ENCODE assay signal across 8 cellular contexts in genomic region chr16:84044108-84044488, GRCh38. TPM values are rescaled to one million over a fixed set of nuclear protein-coding genes. Genes with fewer than 3 reads are reported as not detected.
DNase-seq lines count a peak whose midpoint lies in the region; ATAC-seq, FAIRE-seq and TF ChIP-seq lines count a peak whose summit lies in the region.

No MANE protein-coding gene starts in this region.

- H4K20me1 ChIP-seq in HepG2 (ENCODE audit: insufficient read depth, low read length): no peaks in the 10 kb centered on the region; the same call in 1 of the 2 replicates

- TF ChIP-seq EP300 in HepG2 (IDR thresholded peaks at IDR 0.05; ENCODE audit: low read depth in 2 of 2, low read length in 2 of 2) (no peak), HepG2 (CRISPR knock-in tag; IDR thresholded peaks at IDR 0.05; ENCODE audit: borderline replicate concordance) (no peak)

- no peaks in the 10 kb centered on the region for H3K79me2 ChIP-seq in HepG2 (ENCODE audit: insufficient read depth, low read length)

- peaks cover 2% of the 10 kb centered on the region for H3K27me3 Mint-ChIP-seq in Caco-2 (ENCODE audit: insufficient read depth, unreplicated experiment)
- peaks cover 22% of the 10 kb centered on the region for H3K27me3 Mint-ChIP-seq in activated CD4-positive, alpha-beta T cell treated with anti-CD3 and anti-CD28 coated beads, Interleukin-2, amount 10 ng/mL, durations not matched to agents 24 days and 14 days

- CTCF ChIA-PET in Caco-2 (lab: Charles Lee): interaction anchor here (0.5 to 2.8 kb wide), 7 partner anchors 11 to 90 kb away, joined by 3 to 37 read pairs (median 4); partner anchors contain the start of gene OSGIN1
- CTCF ChIA-PET in HepG2 (lab: Yijun Ruan, JAX; ENCODE audit: low intra/inter-chr PET ratio, low total read pairs): interaction anchor here (1.1 to 1.9 kb wide), 5 partner anchors 19 to 117 kb away, joined by 4 to 25 read pairs (median 7); partner anchors contain the start of gene NECAB2

- peak; percentile 43 to 65 for TF ChIP-seq CTCF in Caco-2 (IDR thresholded peaks at IDR 0.05; ENCODE audit: insufficient read depth in 1 of 2, low read depth in 1 of 2, low read length in 1 of 2, severe bottlenecking in 1 of 2, unreplicated experiment in 1 of 2)
- TF ChIP-seq CTCF in HepG2 (CRISPR knock-in tag; IDR thresholded peaks at IDR 0.05): peak; percentile 80

- in situ Hi-C loops in HepG2 (cut with HindIII; ENCODE audit: extremely low pct_ligation_motif_present, low pct_unique_long_range_greater_than_20kb): loop anchor here (5.0 to 10.0 kb wide), 3 partner anchors 87 to 219 kb away; no protein-coding TSS in a partner anchor

- 5% methylated on average over 5 of the region's 5 CpGs for WGBS in HepG2 (ENCODE audit: low lambda C conversion rate)

- peak; percentile 61 for TF ChIP-seq RAD21 in HepG2 (CRISPR knock-in tag; IDR thresholded peaks at IDR 0.05)

- intact Hi-C loops in Caco-2 (cut with micrococcal nuclease; ENCODE audit: unreplicated experiment) (loop anchor here (1.0 kb wide), 3 partner anchors 76 to 118 kb away; partner anchors contain the start of gene NECAB2), HepG2 (cut with micrococcal nuclease; ENCODE audit: unreplicated experiment) (loop anchor here (1.0 to 5.0 kb wide), 4 partner anchors 52 to 118 kb away; no protein-coding TSS in a partner anchor)
- intact Hi-C loops in activated CD4-positive, alpha-beta T cell treated with anti-CD3 and anti-CD28 coated beads, Interleukin-2, amount 10 ng/mL, durations not matched to agents 24 days and 14 days (cut with micrococcal nuclease): no loop called here

- H3K27me3 ChIP-seq in Caco-2 (replicated peaks; ENCODE audit: control insufficient read depth, insufficient read depth, low read length) (no peaks in the 10 kb centered on the region), adipocyte (replicated peaks; ENCODE audit: control insufficient read depth, insufficient read depth, low read length) (peaks cover 33% of the 10 kb centered on the region), HepG2 (ENCODE audit: control insufficient read depth in 1 of 2, insufficient read depth in 2 of 2, low read length in 2 of 2) (peaks cover 2 to 38% of the 10 kb centered on the region in 2 experiments; a peak in 3 of 5 replicates)

- H3K27ac ChIP-seq in HepG2 (ENCODE audit: extremely low read length, insufficient read depth, low read length): no peak overlapping the region

- ATAC-seq in HepG2: peak; percentile 72
- no peak for ATAC-seq in HG02642 (IDR thresholded peaks at IDR 0.05; ENCODE audit: poor library complexity, unreplicated experiment)
- no peak for ATAC-seq in GM21576 (IDR thresholded peaks at IDR 0.05; ENCODE audit: unreplicated experiment)

- H3K36me3 ChIP-seq in Caco-2 (ENCODE audit: control insufficient read depth, insufficient read depth, low read length) (peaks cover 1% of the 10 kb centered on the region; the same call in 1 of the 2 replicates), adipocyte (ENCODE audit: control insufficient read depth, insufficient read depth, low read length, severe bottlenecking) (peaks cover 3% of the 10 kb centered on the region), HepG2 (replicated peaks in 1 of 2; ENCODE audit: control insufficient read depth in 1 of 2, insufficient read depth in 2 of 2, low read length in 2 of 2) (no peaks in the 10 kb centered on the region)

- H3K4me1 ChIP-seq in Caco-2: peaks cover 30% of the 10 kb centered on the region
- H3K4me1 ChIP-seq in adipocyte (ENCODE audit: control insufficient read depth, insufficient read depth, low read length): no peaks in the 10 kb centered on the region
- H3K4me1 ChIP-seq in HepG2 (ENCODE audit: insufficient read depth, low read length): peaks cover 37% of the 10 kb centered on the region

- H2AFZ ChIP-seq in HepG2 (ENCODE audit: low read length): no peak overlapping the region

- BruUV-seq in Caco-2 (replicated peaks; lab: Mats Ljungman, UMichigan) (no TSS peak), HepG2 (replicated peaks; lab: Mats Ljungman, UMichigan) (no TSS peak)

- no peak overlapping the region for H3K27ac Mint-ChIP-seq in Caco-2 (ENCODE audit: unreplicated experiment)
- no peak overlapping the region for H3K27ac Mint-ChIP-seq in activated CD4-positive, alpha-beta T cell treated with anti-CD3 and anti-CD28 coated beads, Interleukin-2, amount 10 ng/mL, durations not matched to agents 24 days and 14 days

- H3K4me2 ChIP-seq in HepG2 (ENCODE audit: low read depth, low read length): peak overlapping the region; percentile 63

- H3K36me3 Mint-ChIP-seq in Caco-2 (ENCODE audit: insufficient read depth, unreplicated experiment): peaks cover 6% of the 10 kb centered on the region
- H3K36me3 Mint-ChIP-seq in activated CD4-positive, alpha-beta T cell treated with anti-CD3 and anti-CD28 coated beads, Interleukin-2, amount 10 ng/mL, durations not matched to agents 24 days and 14 days (ENCODE audit: low read depth): no peaks in the 10 kb centered on the region

- peak overlapping the region; percentile 71 for H3K4me3 Mint-ChIP-seq in Caco-2 (ENCODE audit: unreplicated experiment)
- H3K4me3 Mint-ChIP-seq in activated CD4-positive, alpha-beta T cell treated with anti-CD3 and anti-CD28 coated beads, Interleukin-2, amount 10 ng/mL, durations not matched to agents 24 days and 14 days: no peak overlapping the region

- H3K4me1 Mint-ChIP-seq in Caco-2 (ENCODE audit: low read depth, unreplicated experiment): peaks cover 17% of the 10 kb centered on the region
- H3K4me1 Mint-ChIP-seq in activated CD4-positive, alpha-beta T cell treated with anti-CD3 and anti-CD28 coated beads, Interleukin-2, amount 10 ng/mL, durations not matched to agents 24 days and 14 days: no peaks in the 10 kb centered on the region

- no peak overlapping the region for H3K4me3 ChIP-seq in Caco-2 (ENCODE audit: low read depth, low read length)
- H3K4me3 ChIP-seq in adipocyte (ENCODE audit: low read length): no peak overlapping the region
- H3K4me3 ChIP-seq in HepG2 (replicated peaks in 1 of 3; ENCODE audit: insufficient read depth in 1 of 3, low read depth in 2 of 3, low read length in 3 of 3): no peak overlapping the region

- no peaks in the 10 kb centered on the region for H3K9me3 ChIP-seq in Caco-2
- no peaks in the 10 kb centered on the region for H3K9me3 ChIP-seq in adipocyte (ENCODE audit: control insufficient read depth, low read length)
- no peaks in the 10 kb centered on the region for H3K9me3 ChIP-seq in HepG2 (ENCODE audit: low read length)

- POLR2A ChIA-PET in Caco-2 (lab: Charles Lee) (interaction anchor here (0.6 kb wide), 1 partner anchor 16 kb away, joined by 5 read pairs; no protein-coding TSS in a partner anchor), HepG2 (lab: Yijun Ruan, JAX) (interaction anchor here (0.6 to 2.9 kb wide), 5 partner anchors 30 to 90 kb away, joined by 3 to 13 read pairs (median 3); partner anchors contain the start of gene OSGIN1)

- FAIRE-seq in HepG2 (lab: Jason Lieb, UNC): peak; percentile 83

- H3K9me3 Mint-ChIP-seq in Caco-2 (ENCODE audit: unreplicated experiment): no peaks in the 10 kb centered on the region
- H3K9me3 Mint-ChIP-seq in activated CD4-positive, alpha-beta T cell treated with anti-CD3 and anti-CD28 coated beads, Interleukin-2, amount 10 ng/mL, durations not matched to agents 24 days and 14 days: no peaks in the 10 kb centered on the region

- H3K9ac ChIP-seq in adipocyte (ENCODE audit: low read length) (no peak overlapping the region), HepG2 (ENCODE audit: insufficient read depth, low read depth, low read length) (no peak overlapping the region)

- peak; percentile 65 to 69 for DNase-seq in Caco-2
- peak; percentile 41 for DNase-seq in HT1080 (ENCODE audit: low read depth)
- peak; percentile 22 for DNase-seq in adipocyte (ENCODE audit: low read depth)
- DNase-seq in HepG2 (ENCODE audit: low spot score): peak; percentile 73
- no peak for DNase-seq in activated CD4-positive, alpha-beta T cell treated with anti-CD3 and anti-CD28 coated beads, Interleukin-2, amount 10 ng/mL, durations not matched to agents 24 days and 14 days
- no peak for DNase-seq in activated T-cell treated with anti-CD3 and anti-CD28 coated beads for 4 hours

- no peak for TF ChIP-seq POLR2A in HepG2 (IDR thresholded peaks at IDR 0.05; ENCODE audit: insufficient read depth in 1 of 2, low read depth in 2 of 2, low read length in 2 of 2)

TF ChIP-seq in HepG2, 621 proteins besides CTCF, POLR2A, EP300 and RAD21 (continues in another document):
- peak; percentile 41; the same call in 1 of the 2 replicates for TF ChIP-seq RARA (CRISPR knock-in tag; IDR thresholded peaks at IDR 0.05)
- peak; percentile 17; the same call in 1 of the 2 replicates for TF ChIP-seq ZNF292 (CRISPR knock-in tag; IDR thresholded peaks at IDR 0.05; ENCODE audit: borderline replicate concordance, low read depth)

RNA-seq across cellular contexts. Expression of gene SLC38A8, which starts 1.5 kb away (rescaled TPM):
- total RNA-seq in Caco-2 (2022): 0.79 and 2.1 TPM in 2 replicates
- not detected in 2 replicates for total RNA-seq in HT1080 (2014; rRNA removed; shearing (Covaris generic))
- polyA plus RNA-seq in HT1080 (2015; cell fraction: cytosol; rRNA removed): 0.42 TPM in 1 of 2 replicates, not detected in the other
- polyA plus RNA-seq in HT1080 (2015; cell fraction: nucleus; rRNA removed): not detected in 2 replicates
- total RNA-seq in HepG2 (2016; rRNA removed; fragmentation: Illumina TruSeq; extraction: Trizol): 0.24 TPM in 1 of 2 replicates, not detected in the other
- total RNA-seq in HepG2 (2016; cell fraction: cytosol; rRNA removed; fragmentation: Illumina TruSeq; extraction: Trizol; ENCODE audit: low read depth): not detected in 2 replicates
- total RNA-seq in HepG2 (2016; cell fraction: insoluble cytoplasmic fraction; rRNA removed; fragmentation: Illumina TruSeq; extraction: Trizol): not detected in 2 replicates
- total RNA-seq in HepG2 (2016; cell fraction: membrane; rRNA removed; fragmentation: Illumina TruSeq; extraction: Trizol): 0.31 TPM in 1 of 2 replicates, not detected in the other
- total RNA-seq in HepG2 (2016; cell fraction: nucleus; rRNA removed; fragmentation: Illumina TruSeq; extraction: Trizol): not detected in 2 replicates
- polyA plus RNA-seq in HepG2 (2011; rRNA removed): 0.37 and 0.61 TPM in 2 replicates
- 0.30 and 0.38 TPM in 2 replicates for polyA plus RNA-seq in HepG2 (2011; cell fraction: cytosol; rRNA removed)
- 0.16 and 0.71 TPM in 2 replicates for polyA plus RNA-seq in HepG2 (2011; cell fraction: nucleus; rRNA removed)
- polyA plus RNA-seq in HepG2 (2012): 0.13 TPM in 1 of 2 replicates, not detected in the other
- polyA plus RNA-seq in HepG2 (2016; cell fraction: cytosol; fragmentation: Illumina TruSeq; extraction: Trizol; ENCODE audit: low read depth): not detected in 2 replicates
- polyA plus RNA-seq in HepG2 (2016; cell fraction: insoluble cytoplasmic fraction; fragmentation: Illumina TruSeq; extraction: Trizol; ENCODE audit: low read depth): not detected in 2 replicates
- polyA plus RNA-seq in HepG2 (2016; cell fraction: membrane; fragmentation: Illumina TruSeq; extraction: Trizol; ENCODE audit: low read depth): not detected in 2 replicates
- not detected in 2 replicates for polyA plus RNA-seq in HepG2 (2016; cell fraction: nucleus; fragmentation: Illumina TruSeq; extraction: Trizol; ENCODE audit: insufficient read depth, low read depth)
- polyA minus RNA-seq in HepG2 (2011; rRNA and poly(A)+ RNA removed; ENCODE audit: low replicate concordance): 0.36 TPM in 1 of 2 replicates, not detected in the other
- polyA minus RNA-seq in HepG2 (2011; cell fraction: cytosol; rRNA and poly(A)+ RNA removed): not detected in 2 replicates
- not detected in 2 replicates for polyA minus RNA-seq in HepG2 (2011; cell fraction: nucleus; rRNA and poly(A)+ RNA removed)
- total RNA-seq in activated CD4-positive, alpha-beta T cell treated with anti-CD3 and anti-CD28 coated beads, Interleukin-2, amount 10 ng/mL, durations not matched to agents 24 days and 14 days: not detected in 2 replicates

Comparison
In these comparisons a context has a peak if more than half of its experiments do, and no peak if none do; other contexts are left out.
1. DNase-seq: peak in Caco-2 (2 of 2), HT1080 (single experiment), adipocyte (single experiment) and HepG2 (single experiment); none in activated CD4-positive, alpha-beta T cell treated with anti-CD3 and anti-CD28 coated beads, Interleukin-2, amount 10 ng/mL, durations not matched to agents 24 days and 14 days (single experiment) and activated T-cell treated with anti-CD3 and anti-CD28 coated beads for 4 hours (single experiment).